ENCODE assay signal across 23 cellular contexts in genomic region chr11:61912991-61913698, GRCh38. TPM values are rescaled to one million over a fixed set of nuclear protein-coding genes. Genes with fewer than 3 reads are reported as not detected.
DNase-seq lines count a peak whose midpoint lies in the region; ATAC-seq and TF ChIP-seq lines count a peak whose summit lies in the region.
"Had no signal": no experiment of that assay in that cellular context is flagged by ENCODE, and none has a peak within 500 bp of the region (broad histone marks: within the 10 kb centered on the region; RNA-seq: fewer than 3 reads in every experiment).

No MANE protein-coding gene starts in this region.

- H3K9me3 Mint-ChIP-seq in H9, result no peaks in the 10 kb centered on the region
- H3K9me3 Mint-ChIP-seq: activated CD4-positive, alpha-beta memory T cell treated with anti-CD3 and anti-CD28 coated beads, Interleukin-2, amount 10 ng/mL, durations not matched to agents 7 days and 5 days had no signal

- H4K91ac ChIP-seq in H9 (ENCODE audit: insufficient read length, low read depth, low read length), result no peak overlapping the region

- peak overlapping the region in 1 of 3 experiments; percentile 63; a peak in 1 of 7 replicates for H3K27ac Mint-ChIP-seq in H9
- H3K27ac Mint-ChIP-seq: activated CD4-positive, alpha-beta memory T cell treated with anti-CD3 and anti-CD28 coated beads, Interleukin-2, amount 10 ng/mL, durations not matched to agents 7 days and 5 days had no signal

- no peak overlapping the region for H2BK20ac ChIP-seq in H9 (ENCODE audit: low read depth, low read length, poor library complexity, severe bottlenecking)

- peak; percentile 36 for DNase-seq in CD1c-positive myeloid dendritic cell (ENCODE audit: extremely low spot score)
- peak; percentile 33 for DNase-seq in H9
- DNase-seq in hepatic stellate cell (ENCODE audit: low spot score), result peak; percentile 3
- DNase-seq in posterior vena cava (ENCODE audit: low spot score), result peak; percentile 67
- no peak for DNase-seq in DMS79 (lab: John Stamatoyannopoulos, UW)
- no peak for DNase-seq in activated CD4-positive, alpha-beta T cell treated with anti-CD3 and anti-CD28 coated beads for 4 hours
- no peak for DNase-seq in G401 (ENCODE audit: low spot score)
- DNase-seq: activated CD4-positive, alpha-beta memory T cell treated with anti-CD3 and anti-CD28 coated beads, Interleukin-2, amount 10 ng/mL, durations not matched to agents 7 days and 5 days; activated T-cell treated with anti-CD3 and anti-CD28 coated beads, Interleukin-2, amount 50 U/mL, for 48 hours; BE2C; mesenchymal stem cell; NCI-H1105; NCI-H774; occipital lobe; stimulated activated CD4-positive, alpha-beta T cell treated with anti-CD3 and anti-CD28 coated beads, Interleukin-4, amount 100 ng/mL, for 24 hours; SW 1271 had no signal

- no peak overlapping the region for H2AK5ac ChIP-seq in H9 (ENCODE audit: insufficient read length, low read length)

- H3K9me3 ChIP-seq in H9 (ENCODE audit: control insufficient read depth, low read depth, low read length), result no peaks in the 10 kb centered on the region
- H3K9me3 ChIP-seq: BE2C, thyroid gland had no signal

- no peak overlapping the region for H3T11ph ChIP-seq in H9 (ENCODE audit: low read length)

- H3K79me2 ChIP-seq in H9 (ENCODE audit: insufficient read depth, low read length), result no peaks in the 10 kb centered on the region

- H3K14ac ChIP-seq in H9 (ENCODE audit: insufficient read depth, low read length), result no peak overlapping the region; the same call in 1 of the 2 replicates

- no peaks in the 10 kb centered on the region; the same call in 1 of the 2 replicates for H3K4me1 ChIP-seq in H9 (ENCODE audit: insufficient read depth, low read length)
- H3K4me1 ChIP-seq: BE2C had no signal

- H3K4me3 Mint-ChIP-seq in H9, result no peak overlapping the region; a peak in 2 of 5 replicates
- H3K4me3 Mint-ChIP-seq: activated CD4-positive, alpha-beta memory T cell treated with anti-CD3 and anti-CD28 coated beads, Interleukin-2, amount 10 ng/mL, durations not matched to agents 7 days and 5 days had no signal

- no peak overlapping the region for H2BK120ac ChIP-seq in H9 (ENCODE audit: low read depth, low read length, poor library complexity, severe bottlenecking)

- no peak overlapping the region for H3K18ac ChIP-seq in H9 (ENCODE audit: insufficient read length, low read depth, low read length)

- H4K8ac ChIP-seq in H9 (replicated peaks; ENCODE audit: insufficient read length, low read depth, low read length), result no peak overlapping the region

- H3K56ac ChIP-seq in H9 (ENCODE audit: insufficient read length, low read depth, low read length), result no peak overlapping the region

- H3K4me1 Mint-ChIP-seq in H9, result peaks cover 13 to 32% of the 10 kb centered on the region in 2 experiments

- no peak overlapping the region for H2AFZ ChIP-seq in H9 (ENCODE audit: low read length)

- no peak overlapping the region for H2BK15ac ChIP-seq in H9 (ENCODE audit: low read depth, low read length)

- H3K79me1 ChIP-seq in H9 (ENCODE audit: insufficient read depth, low read depth, low read length, poor library complexity, severe bottlenecking), result no peaks in the 10 kb centered on the region

- no CpG with 5 or more reads among the region's 18 CpGs for WGBS in H9 (ENCODE audit: extremely low coverage, insufficient read length, low lambda C conversion rate)

- H3K9ac ChIP-seq in H9 (ENCODE audit: extremely low read depth, insufficient read length, low read length), result no peak overlapping the region
- H3K9ac ChIP-seq: KMS-11 had no signal

- no peak overlapping the region for H3K23ac ChIP-seq in H9 (ENCODE audit: insufficient read length, low read depth, low read length)

- intact Hi-C loops in posterior vena cava (cut with DNase I), result no loop called here

- H3K23me2 ChIP-seq in H9 (ENCODE audit: insufficient read length, low read depth, low read length, poor library complexity, severe bottlenecking), result peaks cover 5% of the 10 kb centered on the region

- H3K4ac ChIP-seq in H9 (ENCODE audit: low read depth, low read length), result no peak overlapping the region

- no peaks in the 10 kb centered on the region for H3K36me3 Mint-ChIP-seq in H9 (ENCODE audit: insufficient read depth in 1 of 3, low read depth in 3 of 3)

- no peak overlapping the region for H3K27ac ChIP-seq in H9 (ENCODE audit: insufficient read length, low read depth, low read length)
- H3K27ac ChIP-seq: HL-60, KMS-11, thyroid gland had no signal

- H3K27me3 ChIP-seq in H9 (ENCODE audit: insufficient read depth, low read length), result no peaks in the 10 kb centered on the region; the same call in 1 of the 2 replicates
- H3K27me3 ChIP-seq: BE2C, thyroid gland had no signal

- in situ Hi-C loops in G401 (cut with HindIII; ENCODE audit: low sequenced_read_pairs), result no loop called here

- no peak overlapping the region for H3K4me2 ChIP-seq in H9 (ENCODE audit: insufficient read depth, insufficient read length, low read length)
- H3K4me2 ChIP-seq: KMS-11 had no signal

- H4K20me1 ChIP-seq in H9 (ENCODE audit: control insufficient read depth, insufficient read depth, insufficient read length), result no peaks in the 10 kb centered on the region

- H2BK12ac ChIP-seq in H9 (ENCODE audit: insufficient read length, low read depth, low read length), result no peak overlapping the region

- no peak overlapping the region for H2BK5ac ChIP-seq in H9 (ENCODE audit: insufficient read length, low read length)

- no peak for ATAC-seq in GM19023 (IDR thresholded peaks at IDR 0.05; ENCODE audit: unreplicated experiment)
- ATAC-seq: Panc1 had no signal

- H4K5ac ChIP-seq in H9 (ENCODE audit: insufficient read length, low read depth, low read length), result no peak overlapping the region

- peaks cover 34% of the 10 kb centered on the region for H3K27me3 Mint-ChIP-seq in H9 (ENCODE audit: low read depth)

- TF ChIP-seq CTCF in H9 (conservative IDR thresholded peaks at IDR 0.05), result no peak

RNA-seq across cellular contexts. Expression of gene RAB3IL1, which starts 4.2 kb away (rescaled TPM):
- total RNA-seq in H9 (2021), result 1.8 and 2.4 TPM in 2 replicates
- 10 to 100 TPM; 26.7 to 31.5 TPM for total RNA-seq in posterior vena cava
- total RNA-seq in G401 (2014; rRNA removed; shearing (Covaris generic)), result 12.4 and 19.0 TPM in 2 replicates
- total RNA-seq: activated CD4-positive, alpha-beta memory T cell treated with anti-CD3 and anti-CD28 coated beads, Interleukin-2, amount 10 ng/mL, durations not matched to agents 7 days and 5 days had no signal

RNA-seq across cellular contexts. Expression of gene FADS3, which starts 21.8 kb away (rescaled TPM):
- total RNA-seq in H9 (2021), result 34.9 and 36.7 TPM in 2 replicates
- total RNA-seq in posterior vena cava, result 100 to 1,000 TPM in 1 of 2 donors, 10 to 100 TPM in 1; 83.0 to 106 TPM
- 44.4 and 47.1 TPM in 2 replicates for total RNA-seq in G401 (2014; rRNA removed; shearing (Covaris generic))

RNA-seq across cellular contexts. Expression of gene BEST1, which starts 37.0 kb away (rescaled TPM):
- total RNA-seq in H9 (2021), result 0.18 and 0.24 TPM in 2 replicates
- 1 to 10 TPM; 5.8 to 9.5 TPM for total RNA-seq in posterior vena cava
- 0.10 and 0.18 TPM in 2 replicates for total RNA-seq in G401 (2014; rRNA removed; shearing (Covaris generic))
- total RNA-seq: endothelial cell of umbilical vein, glomerular endothelial cell had no signal

RNA-seq across cellular contexts. Expression of gene FTH1, which starts 54.3 kb away (rescaled TPM):
- total RNA-seq in H9 (2021) (1,505 and 1,558 TPM in 2 replicates), posterior vena cava (1,000 to 10,000 TPM; 2,679 to 3,454 TPM)
- total RNA-seq in G401 (2014; rRNA removed; shearing (Covaris generic)), result 588 and 699 TPM in 2 replicates

Comparison
In these comparisons a context has a peak if more than half of its experiments do, and no peak if none do; other contexts are left out.
1. DNase-seq: peak in CD1c-positive myeloid dendritic cell (single experiment), H9 (single experiment), hepatic stellate cell (single experiment) and posterior vena cava (single experiment); none in DMS79 (single experiment), activated CD4-positive, alpha-beta T cell treated with anti-CD3 and anti-CD28 coated beads for 4 hours (0 of 2) and G401 (single experiment).